8 cellular contexts compared by ENCODE assay signal in the genomic region with DNA sequence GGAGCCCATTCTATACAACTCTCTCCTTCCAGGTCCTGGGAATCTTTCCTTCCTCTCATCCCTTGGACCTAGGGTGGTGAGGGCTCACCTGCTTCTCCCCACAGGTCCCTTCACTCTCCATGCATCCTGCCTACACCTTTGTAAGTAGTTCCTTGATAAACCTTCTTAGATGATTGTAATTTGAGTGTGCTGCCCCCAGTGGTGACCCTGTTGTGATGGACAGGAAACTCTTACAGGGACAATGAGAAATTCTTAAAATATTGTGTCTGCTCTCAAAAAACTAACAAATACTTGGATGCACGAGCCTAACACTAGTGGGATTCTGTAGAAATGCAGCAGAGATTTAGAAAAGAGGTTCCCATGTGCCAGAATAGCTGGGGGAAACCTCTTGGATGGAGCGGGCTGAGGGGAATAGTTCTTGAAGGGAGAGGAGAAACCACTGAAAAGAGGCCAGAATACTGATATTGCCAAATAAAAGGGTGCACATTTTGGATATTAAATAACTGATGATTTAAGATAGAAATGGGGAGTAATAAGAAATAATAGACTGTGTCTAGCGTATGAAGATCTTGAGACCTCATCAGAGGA. TPM values are rescaled to one million over a fixed set of nuclear protein-coding genes. Genes with fewer than 3 reads are reported as not detected.
DNase-seq lines count a peak whose midpoint lies in the region; ATAC-seq and TF ChIP-seq lines count a peak whose summit lies in the region.

No MANE protein-coding gene starts in this region.

- H3K4me3 ChIP-seq in AG04450 (ENCODE audit: low read depth, low read length): no peak overlapping the region
- no peak overlapping the region for H3K4me3 ChIP-seq in epithelial cell of esophagus (ENCODE audit: low read length)

- H3K27me3 Mint-ChIP-seq in stimulated activated naive B cell treated with anti-CD40 and anti-IgM and Interleukin-4, amounts not matched to agents 10 μg/mL and 1 μg/mL and 100 μg/mL, for 72 hours: no peaks in the 10 kb centered on the region

- H3K4me3 Mint-ChIP-seq in stimulated activated naive B cell treated with anti-CD40 and anti-IgM and Interleukin-4, amounts not matched to agents 10 μg/mL and 1 μg/mL and 100 μg/mL, for 72 hours: no peak overlapping the region

- DNase-seq in AG04450 (ENCODE audit: low read depth, low spot score) (no peak), OCI-M1 (lab: John Stamatoyannopoulos, UW) (peak; percentile 34), epithelial cell of esophagus (ENCODE audit: low read depth) (peak; percentile 20), NCI-H1436 treated with DMSO at 0.1 percent for 48 hours (lab: John Stamatoyannopoulos, UW) (no peak), NCI-H146 treated with DMSO at 0.1 percent for 48 hours (lab: John Stamatoyannopoulos, UW; ENCODE audit: unreplicated experiment) (no peak), ureter (ENCODE audit: low spot score) (no peak)
- DNase-seq in stimulated activated naive B cell treated with anti-CD40 and anti-IgM and Interleukin-4, amounts not matched to agents 10 μg/mL and 1 μg/mL and 100 μg/mL, for 72 hours: no peak

- no peaks in the 10 kb centered on the region for H3K27me3 ChIP-seq in AG04450 (ENCODE audit: control insufficient read depth, insufficient read depth, low read length)

- TF ChIP-seq CTCF in AG04450 (IDR thresholded peaks at IDR 0.05; ENCODE audit: low read depth, low read length) (peak; percentile 36; the same call in 1 of the 2 replicates), epithelial cell of esophagus (IDR thresholded peaks at IDR 0.05; ENCODE audit: insufficient read depth, low read depth, low read length, missing control alignments) (peak; percentile 8)

- H3K9me3 Mint-ChIP-seq in stimulated activated naive B cell treated with anti-CD40 and anti-IgM and Interleukin-4, amounts not matched to agents 10 μg/mL and 1 μg/mL and 100 μg/mL, for 72 hours: no peaks in the 10 kb centered on the region

- peak; percentile 70 for ATAC-seq in GM19351 (IDR thresholded peaks at IDR 0.05; ENCODE audit: unreplicated experiment)
- ATAC-seq in stimulated activated naive B cell treated with anti-CD40 and anti-IgM and Interleukin-4, amounts not matched to agents 10 μg/mL and 1 μg/mL and 100 μg/mL, for 72 hours (replicated peaks): peak; percentile 51 to 61

- H3K27ac Mint-ChIP-seq in stimulated activated naive B cell treated with anti-CD40 and anti-IgM and Interleukin-4, amounts not matched to agents 10 μg/mL and 1 μg/mL and 100 μg/mL, for 72 hours: no peak overlapping the region

- no peak overlapping the region for H3K27ac ChIP-seq in AG04450 (ENCODE audit: low read depth, low read length)

- CTCF ChIA-PET in AG04450 (lab: Charles Lee): interaction anchor here (1.3 to 2.4 kb wide), 2 partner anchors 82 to 336 kb away, joined by 3 to 8 read pairs; no protein-coding TSS in a partner anchor

- H3K36me3 Mint-ChIP-seq in stimulated activated naive B cell treated with anti-CD40 and anti-IgM and Interleukin-4, amounts not matched to agents 10 μg/mL and 1 μg/mL and 100 μg/mL, for 72 hours: peaks cover 4 to 13% of the 10 kb centered on the region in 2 donors

- H3K4me1 Mint-ChIP-seq in stimulated activated naive B cell treated with anti-CD40 and anti-IgM and Interleukin-4, amounts not matched to agents 10 μg/mL and 1 μg/mL and 100 μg/mL, for 72 hours: peaks cover 3 to 6% of the 10 kb centered on the region in 2 donors

- POLR2A ChIA-PET in AG04450 (lab: Yijun Ruan, JAX): no interaction called here

- H3K9me3 ChIP-seq in AG04450 (ENCODE audit: control insufficient read depth, insufficient read depth, low read length): no peaks in the 10 kb centered on the region

RNA-seq across cellular contexts. Expression of gene PAXIP1, which starts 6.7 kb away (rescaled TPM):
- polyA plus RNA-seq in AG04450 (2011; rRNA removed): 6.2 and 6.3 TPM in 2 replicates
- 4.5 and 5.3 TPM in 2 replicates for polyA minus RNA-seq in AG04450 (2011; rRNA and poly(A)+ RNA removed)
- 16.4 TPM for total RNA-seq in ureter

Comparison
In these comparisons a context has a peak if more than half of its experiments do, and no peak if none do; other contexts are left out.
1. DNase-seq: peak in OCI-M1 (single experiment) and epithelial cell of esophagus (single experiment); none in AG04450 (single experiment), stimulated activated naive B cell treated with anti-CD40 and anti-IgM and Interleukin-4, amounts not matched to agents 10 μg/mL and 1 μg/mL and 100 μg/mL, for 72 hours (single experiment), NCI-H1436 treated with DMSO at 0.1 percent for 48 hours (single experiment), NCI-H146 treated with DMSO at 0.1 percent for 48 hours (single experiment) and ureter (single experiment).